In the genomic region with DNA sequence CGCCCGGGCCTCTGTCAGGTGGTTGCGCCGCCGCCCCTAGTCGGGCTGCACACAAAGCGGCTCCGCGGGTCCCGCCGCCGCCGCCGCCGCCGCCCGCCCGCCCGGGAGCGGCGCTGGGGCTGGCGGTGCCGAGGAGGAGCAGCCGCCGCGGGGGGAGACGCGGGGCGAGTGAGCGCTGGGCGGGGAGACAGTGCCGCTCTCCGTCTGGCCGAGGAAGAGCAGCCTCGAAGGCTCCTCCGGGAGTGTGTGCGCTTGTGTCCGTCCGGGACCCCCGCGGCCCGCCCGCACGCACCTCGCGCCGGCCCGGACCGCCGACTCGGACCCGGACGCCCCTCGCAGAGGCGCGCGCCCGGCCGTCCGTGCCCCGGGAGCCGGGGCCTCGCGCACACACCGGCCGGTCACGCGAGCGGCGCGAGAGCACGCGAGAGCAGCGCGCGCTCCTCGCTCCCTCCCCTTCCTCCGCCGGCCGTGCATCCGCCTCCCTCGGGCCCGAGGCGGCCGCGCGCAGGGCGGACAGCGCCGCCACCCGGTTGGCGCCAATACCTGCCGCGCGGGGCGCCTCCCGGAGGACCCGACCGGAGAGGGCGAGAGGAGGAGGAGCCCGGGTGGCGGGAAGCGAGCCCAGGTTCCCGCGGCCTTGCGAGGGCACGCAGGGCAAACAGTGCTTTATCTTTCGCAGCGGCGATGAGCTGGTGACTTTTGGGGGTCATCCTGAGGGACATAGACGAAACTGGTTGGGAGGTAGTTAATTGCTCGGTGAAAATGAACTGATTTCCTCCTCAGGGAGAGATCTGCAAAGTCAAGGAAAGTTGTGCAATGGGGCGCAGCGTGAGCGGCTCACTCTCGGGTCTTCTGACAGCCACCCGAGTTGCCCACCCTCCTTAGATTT, we compare ENCODE assay signal across 1 cellular context.
A peak's percentile ranks its signal among the peaks of the same experiment; 100 is the strongest.
TF ChIP-seq lines count a peak whose summit lies in the region.

Gene PDS5A (minus strand): TSS at position 423 of the 889 bp plus-strand sequence. CDS start 1,334 bp downstream, outside the sequence.

TF ChIP-seq in HepG2, 621 proteins besides CTCF, POLR2A, EP300 and RAD21 (continued from another document and continues in another):
- TF ChIP-seq, protein P1, sequence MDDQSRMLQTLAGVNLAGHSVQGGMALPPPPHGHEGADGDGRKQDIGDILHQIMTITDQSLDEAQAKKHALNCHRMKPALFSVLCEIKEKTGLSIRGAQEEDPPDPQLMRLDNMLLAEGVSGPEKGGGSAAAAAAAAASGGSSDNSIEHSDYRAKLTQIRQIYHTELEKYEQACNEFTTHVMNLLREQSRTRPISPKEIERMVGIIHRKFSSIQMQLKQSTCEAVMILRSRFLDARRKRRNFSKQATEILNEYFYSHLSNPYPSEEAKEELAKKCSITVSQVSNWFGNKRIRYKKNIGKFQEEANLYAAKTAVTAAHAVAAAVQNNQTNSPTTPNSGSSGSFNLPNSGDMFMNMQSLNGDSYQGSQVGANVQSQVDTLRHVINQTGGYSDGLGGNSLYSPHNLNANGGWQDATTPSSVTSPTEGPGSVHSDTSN (CRISPR knock-in tag; IDR thresholded peaks at IDR 0.05; ENCODE audit: borderline replicate concordance) = no peak
- TF ChIP-seq ZBTB44 (CRISPR knock-in tag; IDR thresholded peaks at IDR 0.05) (no peak), AGO1 (IDR thresholded peaks at IDR 0.05; ENCODE audit: low read depth, low read length, poor library complexity, severe bottlenecking) (no peak), ZNF530 (CRISPR knock-in tag; IDR thresholded peaks at IDR 0.05; ENCODE audit: low read depth) (no peak), HOMEZ (CRISPR knock-in tag; IDR thresholded peaks at IDR 0.05; ENCODE audit: low read depth) (peak; percentile 65), SMAD3 (CRISPR knock-in tag; IDR thresholded peaks at IDR 0.05) (0 out of 2 replicates have a peak, but pooled peaks have one; percentile 24), ZNF784 (CRISPR knock-in tag; IDR thresholded peaks at IDR 0.05; ENCODE audit: borderline replicate concordance) (peak; percentile 54; the same call in 1 of the 2 replicates), ZNF24 (IDR thresholded peaks at IDR 0.05) (no peak), ZNF333 (CRISPR knock-in tag; IDR thresholded peaks at IDR 0.05; ENCODE audit: borderline replicate concordance) (no peak), ZNF282 (IDR thresholded peaks at IDR 0.05; ENCODE audit: partially characterized antibody) (no peak), SRY (CRISPR knock-in tag; IDR thresholded peaks at IDR 0.05) (peak; percentile 41; the same call in 1 of the 2 replicates), ATF4 (CRISPR knock-in tag; IDR thresholded peaks at IDR 0.05) (peak in 1 of 2 experiments; percentile 52; a peak in 1 of 4 replicates), CENPX (CRISPR knock-in tag; IDR thresholded peaks at IDR 0.05) (no peak), HHEX (CRISPR knock-in tag; IDR thresholded peaks at IDR 0.05) (no peak), ZBTB3 (CRISPR knock-in tag; IDR thresholded peaks at IDR 0.05; ENCODE audit: borderline replicate concordance, low read depth) (no peak), KDM3A (CRISPR knock-in tag; IDR thresholded peaks at IDR 0.05; ENCODE audit: low read depth) (peak; percentile 97), FIP1L1 (IDR thresholded peaks at IDR 0.05; ENCODE audit: borderline replicate concordance, insufficient read depth, low read depth, low read length) (no peak), REL (CRISPR knock-in tag; conservative IDR thresholded peaks at IDR 0.05) (0 out of 2 replicates have a peak, but pooled peaks have one; percentile 71), MAFG (CRISPR knock-in tag; IDR thresholded peaks at IDR 0.05) (no peak), SIX4 (CRISPR knock-in tag; IDR thresholded peaks at IDR 0.05) (no peak), ZC3H4 (CRISPR knock-in tag; IDR thresholded peaks at IDR 0.05; ENCODE audit: borderline replicate concordance) (no peak), ZNF775 (CRISPR knock-in tag; IDR thresholded peaks at IDR 0.05; ENCODE audit: borderline replicate concordance) (no peak), ZNF550 (CRISPR knock-in tag; IDR thresholded peaks at IDR 0.05; ENCODE audit: borderline replicate concordance) (no peak), ZNF318 (CRISPR knock-in tag; IDR thresholded peaks at IDR 0.05) (0 out of 2 replicates have a peak, but pooled peaks have one; percentile 28), TCF7L2 (IDR thresholded peaks at IDR 0.05; ENCODE audit: low read depth, low read length) (no peak), HMG20A (CRISPR knock-in tag; IDR thresholded peaks at IDR 0.05; ENCODE audit: borderline replicate concordance) (peak; percentile 27; the same call in 1 of the 2 replicates), ZNF143 (CRISPR knock-in tag; IDR thresholded peaks at IDR 0.05) (no peak), ZNF33B (CRISPR knock-in tag; IDR thresholded peaks at IDR 0.05) (peak; percentile 72; the same call in 1 of the 2 replicates), RELA (CRISPR knock-in tag; IDR thresholded peaks at IDR 0.05) (0 out of 2 replicates have a peak, but pooled peaks have one; percentile 53), MYNN (CRISPR knock-in tag; IDR thresholded peaks at IDR 0.05; ENCODE audit: low read depth) (peak; percentile 78; the same call in 1 of the 2 replicates), KLF15 (CRISPR knock-in tag; IDR thresholded peaks at IDR 0.05; ENCODE audit: borderline replicate concordance) (0 out of 2 replicates have a peak, but pooled peaks have one; percentile 28), PRMT3 (CRISPR knock-in tag; IDR thresholded peaks at IDR 0.05; ENCODE audit: borderline replicate concordance, low read depth) (peak; percentile 53; the same call in 1 of the 2 replicates), ZNF256 (CRISPR knock-in tag; conservative IDR thresholded peaks at IDR 0.05) (0 out of 2 replicates have a peak, but pooled peaks have one; percentile 52), SAFB2 (CRISPR knock-in tag; IDR thresholded peaks at IDR 0.05; ENCODE audit: borderline replicate concordance, low read depth) (peak; percentile 70; the same call in 1 of the 2 replicates), DR1 (CRISPR knock-in tag; IDR thresholded peaks at IDR 0.05) (peak; percentile 58; the same call in 1 of the 2 replicates), SRSF9 (IDR thresholded peaks at IDR 0.05; ENCODE audit: borderline replicate concordance, insufficient read depth, low read depth, low read length, poor library complexity, severe bottlenecking) (no peak), MED1 (CRISPR knock-in tag; IDR thresholded peaks at IDR 0.05) (peak; percentile 65), CBX2 (IDR thresholded peaks at IDR 0.05; ENCODE audit: low read depth, low read length) (no peak), CBX2 (CRISPR knock-in tag; IDR thresholded peaks at IDR 0.05; ENCODE audit: low read depth) (peak; percentile 87; the same call in 1 of the 2 replicates)
- TF ChIP-seq, protein P2, sequence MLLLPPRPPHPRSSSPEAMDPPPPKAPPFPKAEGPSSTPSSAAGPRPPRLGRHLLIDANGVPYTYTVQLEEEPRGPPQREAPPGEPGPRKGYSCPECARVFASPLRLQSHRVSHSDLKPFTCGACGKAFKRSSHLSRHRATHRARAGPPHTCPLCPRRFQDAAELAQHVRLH (CRISPR knock-in tag; IDR thresholded peaks at IDR 0.05; ENCODE audit: borderline replicate concordance, low read depth) = peak; percentile 87; the same call in 1 of the 2 replicates
- TF ChIP-seq, protein P3, sequence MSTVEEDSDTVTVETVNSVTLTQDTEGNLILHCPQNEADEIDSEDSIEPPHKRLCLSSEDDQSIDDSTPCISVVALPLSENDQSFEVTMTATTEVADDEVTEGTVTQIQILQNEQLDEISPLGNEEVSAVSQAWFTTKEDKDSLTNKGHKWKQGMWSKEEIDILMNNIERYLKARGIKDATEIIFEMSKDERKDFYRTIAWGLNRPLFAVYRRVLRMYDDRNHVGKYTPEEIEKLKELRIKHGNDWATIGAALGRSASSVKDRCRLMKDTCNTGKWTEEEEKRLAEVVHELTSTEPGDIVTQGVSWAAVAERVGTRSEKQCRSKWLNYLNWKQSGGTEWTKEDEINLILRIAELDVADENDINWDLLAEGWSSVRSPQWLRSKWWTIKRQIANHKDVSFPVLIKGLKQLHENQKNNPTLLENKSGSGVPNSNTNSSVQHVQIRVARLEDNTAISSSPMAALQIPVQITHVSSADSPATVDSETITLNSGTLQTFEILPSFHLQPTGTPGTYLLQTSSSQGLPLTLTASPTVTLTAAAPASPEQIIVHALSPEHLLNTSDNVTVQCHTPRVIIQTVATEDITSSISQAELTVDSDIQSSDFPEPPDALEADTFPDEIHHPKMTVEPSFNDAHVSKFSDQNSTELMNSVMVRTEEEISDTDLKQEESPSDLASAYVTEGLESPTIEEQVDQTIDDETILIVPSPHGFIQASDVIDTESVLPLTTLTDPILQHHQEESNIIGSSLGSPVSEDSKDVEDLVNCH (CRISPR knock-in tag; IDR thresholded peaks at IDR 0.05) = no peak
